In genomic region chr3:44387404-44387803, GRCh38 we compare ENCODE assay signal across 20 cellular contexts. TPM values are rescaled to one million over a fixed set of nuclear protein-coding genes. Genes with fewer than 3 reads are reported as not detected.
DNase-seq lines count a peak whose midpoint lies in the region; ATAC-seq, FAIRE-seq and TF ChIP-seq lines count a peak whose summit lies in the region.
"Had no signal": no experiment of that assay in that cellular context is flagged by ENCODE, and none has a peak within 500 bp of the region (broad histone marks: within the 10 kb centered on the region; RNA-seq: fewer than 3 reads in every experiment).

No MANE protein-coding gene starts in this region.

- TF ChIP-seq POLR2A in HepG2 (IDR thresholded peaks at IDR 0.05; ENCODE audit: insufficient read depth in 1 of 2, low read depth in 2 of 2, low read length in 2 of 2): no peak

- BruUV-seq in HepG2 (replicated peaks; lab: Mats Ljungman, UMichigan): no TSS peak

- TF ChIP-seq RAD21 in HepG2 (CRISPR knock-in tag; IDR thresholded peaks at IDR 0.05): no peak

- POLR2A ChIA-PET in HepG2 (lab: Yijun Ruan, JAX): interaction anchor here (0.9 kb wide), 1 partner anchor 49 kb away, joined by 4 read pairs; the partner anchor contains the start of gene TCAIM

- no peak overlapping the region for H3K4me3 ChIP-seq in HepG2 (replicated peaks in 1 of 3; ENCODE audit: insufficient read depth in 1 of 3, low read depth in 2 of 3, low read length in 3 of 3)
- H3K4me3 ChIP-seq: A549, GM12878 had no signal

- FAIRE-seq in HepG2 (lab: Jason Lieb, UNC): no peak
- FAIRE-seq: A549, D721Med, GM12878, GM12892, GM18507 had no signal

- H3K36me3 ChIP-seq in HepG2 (replicated peaks in 1 of 2; ENCODE audit: control insufficient read depth in 1 of 2, insufficient read depth in 2 of 2, low read length in 2 of 2): no peaks in the 10 kb centered on the region

- TF ChIP-seq EP300 in HepG2 (IDR thresholded peaks at IDR 0.05; ENCODE audit: low read depth in 2 of 2, low read length in 2 of 2): no peak
- no peak for TF ChIP-seq EP300 in HepG2 (CRISPR knock-in tag; IDR thresholded peaks at IDR 0.05; ENCODE audit: borderline replicate concordance)

- no peak overlapping the region for H2AFZ ChIP-seq in HepG2 (ENCODE audit: low read length)

- in situ Hi-C loops in HepG2 (cut with HindIII; ENCODE audit: extremely low pct_ligation_motif_present, low pct_unique_long_range_greater_than_20kb): no loop called here

- peaks cover 7% of the 10 kb centered on the region for H3K4me1 ChIP-seq in HepG2 (ENCODE audit: insufficient read depth, low read length)
- H3K4me1 ChIP-seq: A549; BLaER1 treated with 17β-estradiol and CSF1 and Interleukin-3, amounts not matched to agents 10 nM and 100 nM; Caco-2 had no signal

- no peak overlapping the region for H3K27ac ChIP-seq in HepG2 (ENCODE audit: extremely low read length, insufficient read depth, low read length)
- H3K27ac ChIP-seq: 22Rv1; A549; BLaER1 treated with 17β-estradiol and CSF1 and Interleukin-3, amounts not matched to agents 10 nM and 100 nM; C4-2B had no signal

- ATAC-seq in Right ventricle myocardium superior (ENCODE audit: poor library complexity) (no peak), left ventricle myocardium superior (no peak), HepG2 (no peak)
- ATAC-seq: A549; CD8-positive, alpha-beta T cell; GM12878 had no signal

- DNase-seq in Right ventricle myocardium superior (peak; percentile 38), left ventricle myocardium superior (no peak), HepG2 (ENCODE audit: low spot score) (no peak), GM10266 (ENCODE audit: extremely low spot score) (no peak), OCI-M2 (lab: John Stamatoyannopoulos, UW; ENCODE audit: unreplicated experiment) (no peak)
- DNase-seq: AML-193; Caco-2; Calu3; CD4-positive, alpha-beta T cell; CD8-positive, alpha-beta T cell; DMS79 treated with DMSO at 0.1 percent for 48 hours; GF-D8 had no signal

- no peak overlapping the region for H3K9ac ChIP-seq in HepG2 (ENCODE audit: insufficient read depth, low read depth, low read length)
- H3K9ac ChIP-seq: BLaER1 treated with 17β-estradiol and CSF1 and Interleukin-3, amounts not matched to agents 10 nM and 100 nM had no signal

- CTCF ChIA-PET in HepG2 (lab: Yijun Ruan, JAX; ENCODE audit: low intra/inter-chr PET ratio, low total read pairs): no interaction called here

- no peak for TF ChIP-seq CTCF in HepG2 (CRISPR knock-in tag; IDR thresholded peaks at IDR 0.05)
- TF ChIP-seq CTCF in GM10266 (IDR thresholded peaks at IDR 0.05; ENCODE audit: control insufficient read depth, insufficient read depth, low read depth, missing control alignments): no peak

- no peaks in the 10 kb centered on the region; the same call in 1 of the 2 replicates for H3K9me3 ChIP-seq in HepG2 (ENCODE audit: low read length)

- intact Hi-C loops in Right ventricle myocardium superior (cut with DNase I) (no loop called here), left ventricle myocardium superior (cut with micrococcal nuclease) (no loop called here), HepG2 (cut with micrococcal nuclease; ENCODE audit: unreplicated experiment) (no loop called here)

- H3K4me2 ChIP-seq in HepG2 (ENCODE audit: low read depth, low read length): no peak overlapping the region
- H3K4me2 ChIP-seq: A549; BLaER1 treated with 17β-estradiol and CSF1 and Interleukin-3, amounts not matched to agents 10 nM and 100 nM had no signal

- H3K79me2 ChIP-seq in HepG2 (ENCODE audit: insufficient read depth, low read length): no peaks in the 10 kb centered on the region

- H3K27me3 ChIP-seq in HepG2 (ENCODE audit: control insufficient read depth in 1 of 2, insufficient read depth in 2 of 2, low read length in 2 of 2): no peaks in the 10 kb centered on the region
- H3K27me3 ChIP-seq: BLaER1 treated with 17β-estradiol and CSF1 and Interleukin-3, amounts not matched to agents 10 nM and 100 nM had no signal

- H4K20me1 ChIP-seq in HepG2 (ENCODE audit: insufficient read depth, low read length): no peaks in the 10 kb centered on the region
- H4K20me1 ChIP-seq: BLaER1 treated with 17β-estradiol and CSF1 and Interleukin-3, amounts not matched to agents 10 nM and 100 nM had no signal

- 98% methylated on average over 6 of the region's 7 CpGs for WGBS in HepG2 (ENCODE audit: low lambda C conversion rate)

TF ChIP-seq in HepG2, 621 proteins besides CTCF, POLR2A, EP300 and RAD21:
- TF ChIP-seq ZNF616 (CRISPR knock-in tag; IDR thresholded peaks at IDR 0.05; ENCODE audit: low read depth) (peak; percentile 99), TAF15 (IDR thresholded peaks at IDR 0.05; ENCODE audit: low read depth, low read length, poor library complexity, severe bottlenecking) (no peak)
TF ChIP-seq in HepG2: peak in this region for 1.

RNA-seq across cellular contexts. Expression of gene TCAIM, which starts 48.8 kb away (rescaled TPM):
- total RNA-seq in Right ventricle myocardium superior (30.2 TPM), left ventricle myocardium superior (34.7 TPM), HepG2 (2016; rRNA removed; fragmentation: Illumina TruSeq; extraction: Trizol) (16.9 and 21.1 TPM in 2 replicates)
- 6.7 and 7.8 TPM in 2 replicates for total RNA-seq in HepG2 (2016; cell fraction: cytosol; rRNA removed; fragmentation: Illumina TruSeq; extraction: Trizol; ENCODE audit: low read depth)
- total RNA-seq in HepG2 (2016; cell fraction: insoluble cytoplasmic fraction; rRNA removed; fragmentation: Illumina TruSeq; extraction: Trizol): 17.8 and 21.2 TPM in 2 replicates
- 20.0 and 22.2 TPM in 2 replicates for total RNA-seq in HepG2 (2016; cell fraction: membrane; rRNA removed; fragmentation: Illumina TruSeq; extraction: Trizol)
- 15.7 and 17.9 TPM in 2 replicates for total RNA-seq in HepG2 (2016; cell fraction: nucleus; rRNA removed; fragmentation: Illumina TruSeq; extraction: Trizol)
- 19.0 and 22.6 TPM in 2 replicates for polyA plus RNA-seq in HepG2 (2011; rRNA removed)
- 11.0 and 16.5 TPM in 2 replicates for polyA plus RNA-seq in HepG2 (2011; cell fraction: cytosol; rRNA removed)
- polyA plus RNA-seq in HepG2 (2011; cell fraction: nucleus; rRNA removed): 6.5 and 9.8 TPM in 2 replicates
- 15.7 and 18.9 TPM in 2 replicates for polyA plus RNA-seq in HepG2 (2012)
- 4.5 and 5.9 TPM in 2 replicates for polyA plus RNA-seq in HepG2 (2016; cell fraction: cytosol; fragmentation: Illumina TruSeq; extraction: Trizol; ENCODE audit: low read depth)
- polyA plus RNA-seq in HepG2 (2016; cell fraction: insoluble cytoplasmic fraction; fragmentation: Illumina TruSeq; extraction: Trizol; ENCODE audit: low read depth): 22.1 and 23.4 TPM in 2 replicates
- polyA plus RNA-seq in HepG2 (2016; cell fraction: membrane; fragmentation: Illumina TruSeq; extraction: Trizol; ENCODE audit: low read depth): 15.2 and 16.2 TPM in 2 replicates
- polyA plus RNA-seq in HepG2 (2016; cell fraction: nucleus; fragmentation: Illumina TruSeq; extraction: Trizol; ENCODE audit: insufficient read depth, low read depth): 16.2 and 16.8 TPM in 2 replicates
- polyA minus RNA-seq in HepG2 (2011; rRNA and poly(A)+ RNA removed; ENCODE audit: low replicate concordance): 14.6 and 18.4 TPM in 2 replicates
- 13.4 and 14.5 TPM in 2 replicates for polyA minus RNA-seq in HepG2 (2011; cell fraction: cytosol; rRNA and poly(A)+ RNA removed)
- 38.5 and 44.3 TPM in 2 replicates for polyA minus RNA-seq in HepG2 (2011; cell fraction: nucleus; rRNA and poly(A)+ RNA removed)
